In the genomic region with DNA sequence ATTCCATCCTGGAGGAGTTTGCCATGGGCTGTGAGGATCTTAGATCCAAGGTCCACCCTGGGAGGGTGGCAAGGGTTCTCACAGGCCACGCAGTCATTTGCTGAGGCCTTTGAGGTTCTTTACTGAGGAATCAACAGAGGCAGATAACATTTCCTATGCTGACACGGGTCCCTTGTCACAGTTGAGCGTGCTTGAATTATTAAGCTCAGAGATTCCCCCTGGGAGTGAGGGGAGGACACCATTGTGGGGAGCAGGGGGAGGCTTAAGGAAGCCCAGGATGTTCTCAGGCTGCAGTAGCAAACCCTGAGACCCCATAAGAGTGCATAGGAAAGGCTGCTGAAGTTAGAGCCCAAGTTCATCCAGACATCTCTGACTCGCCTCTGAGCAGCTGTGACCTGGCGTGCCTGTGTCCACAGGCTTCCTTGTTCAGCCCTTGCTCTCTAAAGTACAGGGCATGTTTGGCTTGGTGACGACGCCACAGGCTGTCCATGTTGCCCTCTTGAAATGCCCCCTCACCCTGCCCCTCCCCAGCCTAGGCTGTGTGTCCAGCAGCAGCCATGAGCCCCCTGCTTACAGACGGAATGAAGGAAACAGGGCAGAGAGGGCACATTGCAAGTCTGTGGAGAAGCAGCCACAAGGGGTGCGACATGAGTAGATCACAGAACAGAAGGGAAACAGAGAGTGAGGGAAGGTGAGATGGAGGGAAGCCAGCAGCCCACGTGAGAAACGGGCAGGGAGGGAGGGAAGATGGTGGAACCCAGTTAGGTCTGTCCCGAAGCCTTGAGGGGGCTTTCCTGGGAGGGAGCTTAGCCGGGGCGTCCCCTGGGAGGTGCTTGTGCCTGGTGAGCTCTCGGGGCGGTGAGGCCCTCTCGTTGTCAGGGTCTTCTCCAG, we compare ENCODE assay signal across 8 cellular contexts. TPM values are rescaled to one million over a fixed set of nuclear protein-coding genes. Genes with fewer than 3 reads are reported as not detected.
DNase-seq lines count a peak whose midpoint lies in the region; ATAC-seq lines count a peak whose summit lies in the region.

No MANE protein-coding gene starts in this region.

- CTCF ChIA-PET in activated naive CD4-positive, alpha-beta T cell treated with anti-CD3 and anti-CD28 coated beads, Interleukin-2, amount 10 ng/mL, durations not matched to agents 7 days and 5 days (lab: Charles Lee): interaction anchor here (1.0 to 1.6 kb wide), 12 partner anchors 8 to 1010 kb away, joined by 3 to 9 read pairs (median 3); no protein-coding TSS in a partner anchor

- H3K4me3 Mint-ChIP-seq in activated naive CD4-positive, alpha-beta T cell treated with anti-CD3 and anti-CD28 coated beads, Interleukin-2, amount 10 ng/mL, durations not matched to agents 7 days and 5 days: no peak overlapping the region

- peak; percentile 40 to 50 for ATAC-seq in activated naive CD4-positive, alpha-beta T cell treated with anti-CD3 and anti-CD28 coated beads, Interleukin-2, amount 50 U/mL, for 72 hours
- peak; percentile 23 for ATAC-seq in HG03469 (IDR thresholded peaks at IDR 0.05; ENCODE audit: unreplicated experiment)
- no peak for ATAC-seq in HG03280 (IDR thresholded peaks at IDR 0.05; ENCODE audit: unreplicated experiment)

- DNase-seq in activated naive CD4-positive, alpha-beta T cell treated with anti-CD3 and anti-CD28 coated beads, Interleukin-2, amount 50 U/mL, for 72 hours (ENCODE audit: low spot score in 2 of 2): no peak
- no peak for DNase-seq in activated naive CD4-positive, alpha-beta T cell treated with anti-CD3 and anti-CD28 coated beads, Interleukin-2, amount 10 ng/mL, durations not matched to agents 7 days and 5 days
- DNase-seq in cerebellum (ENCODE audit: low spot score) (peak; percentile 17), NCI-H748 (lab: John Stamatoyannopoulos, UW; ENCODE audit: unreplicated experiment) (no peak), H4 (ENCODE audit: low spot score) (no peak)

- no peaks in the 10 kb centered on the region for H3K9me3 Mint-ChIP-seq in activated naive CD4-positive, alpha-beta T cell treated with anti-CD3 and anti-CD28 coated beads, Interleukin-2, amount 50 U/mL, for 72 hours
- H3K9me3 Mint-ChIP-seq in activated naive CD4-positive, alpha-beta T cell treated with anti-CD3 and anti-CD28 coated beads, Interleukin-2, amount 10 ng/mL, durations not matched to agents 7 days and 5 days: no peaks in the 10 kb centered on the region

- peaks cover 0 to 6% of the 10 kb centered on the region in 2 donors for H3K36me3 Mint-ChIP-seq in activated naive CD4-positive, alpha-beta T cell treated with anti-CD3 and anti-CD28 coated beads, Interleukin-2, amount 50 U/mL, for 72 hours
- H3K36me3 Mint-ChIP-seq in activated naive CD4-positive, alpha-beta T cell treated with anti-CD3 and anti-CD28 coated beads, Interleukin-2, amount 10 ng/mL, durations not matched to agents 7 days and 5 days: peaks cover 20% of the 10 kb centered on the region

- peak overlapping the region; percentile 30 for H3K9ac ChIP-seq in muscle layer of colon (ENCODE audit: low read length)

- no peaks in the 10 kb centered on the region for H3K27me3 Mint-ChIP-seq in activated naive CD4-positive, alpha-beta T cell treated with anti-CD3 and anti-CD28 coated beads, Interleukin-2, amount 10 ng/mL, durations not matched to agents 7 days and 5 days

- no peak overlapping the region for H3K27ac Mint-ChIP-seq in activated naive CD4-positive, alpha-beta T cell treated with anti-CD3 and anti-CD28 coated beads, Interleukin-2, amount 50 U/mL, for 72 hours
- no peak overlapping the region for H3K27ac Mint-ChIP-seq in activated naive CD4-positive, alpha-beta T cell treated with anti-CD3 and anti-CD28 coated beads, Interleukin-2, amount 10 ng/mL, durations not matched to agents 7 days and 5 days

- no peak overlapping the region for H3K27ac ChIP-seq in muscle layer of colon (ENCODE audit: low read depth, low read length)

- H3K4me1 ChIP-seq in muscle layer of colon (ENCODE audit: insufficient read depth, low read length): peaks cover 7% of the 10 kb centered on the region

- peaks cover 7% of the 10 kb centered on the region for H3K4me1 Mint-ChIP-seq in activated naive CD4-positive, alpha-beta T cell treated with anti-CD3 and anti-CD28 coated beads, Interleukin-2, amount 10 ng/mL, durations not matched to agents 7 days and 5 days

- H3K4me3 ChIP-seq in muscle layer of colon (ENCODE audit: low read depth in 1 of 2, low read length in 2 of 2): peak overlapping the region; percentile 8 to 22

- H3K9me3 ChIP-seq in muscle layer of colon (ENCODE audit: low read length): no peaks in the 10 kb centered on the region

- H3K36me3 ChIP-seq in muscle layer of colon (ENCODE audit: insufficient read depth, low read length): peaks cover 11% of the 10 kb centered on the region

- no peaks in the 10 kb centered on the region for H3K27me3 ChIP-seq in muscle layer of colon (ENCODE audit: control insufficient read depth in 1 of 2, insufficient read depth in 2 of 2, low read length in 2 of 2)

RNA-seq across cellular contexts. Expression of a gene that starts 34.0 kb away (rescaled TPM):
- total RNA-seq in activated naive CD4-positive, alpha-beta T cell treated with anti-CD3 and anti-CD28 coated beads, Interleukin-2, amount 50 U/mL, for 72 hours: 10 to 100 TPM; 27.3 to 31.2 TPM
- total RNA-seq in cerebellum: 66.3 TPM
- 26.6 and 30.8 TPM in 2 replicates for total RNA-seq in H4 (2014; rRNA removed; shearing (Covaris generic))
